ENCODE assay signal across 9 cellular contexts in the genomic region with DNA sequence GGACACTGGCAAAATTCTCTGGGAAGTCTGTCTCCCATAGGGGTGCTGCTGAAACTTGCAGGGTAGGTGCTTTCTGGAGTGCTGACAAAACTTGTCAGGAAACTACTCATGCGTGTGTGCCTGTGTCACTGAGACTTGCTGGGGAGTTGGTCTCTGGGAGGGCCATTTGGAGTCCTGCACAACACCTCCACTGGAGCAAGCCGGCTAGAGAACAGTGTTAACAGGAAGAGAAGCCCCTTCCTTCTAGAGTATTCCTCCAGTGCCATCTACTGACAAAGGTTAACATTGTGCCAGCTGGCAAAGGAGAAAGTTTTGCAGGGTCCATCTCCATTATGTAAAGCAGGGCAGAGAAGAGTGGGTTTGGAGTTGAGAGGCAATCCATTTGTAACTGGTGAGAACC. TPM values are rescaled to one million over a fixed set of nuclear protein-coding genes. Genes with fewer than 3 reads are reported as not detected.
DNase-seq lines count a peak whose midpoint lies in the region; ATAC-seq, FAIRE-seq and TF ChIP-seq lines count a peak whose summit lies in the region.
"Had no signal": no experiment of that assay in that cellular context is flagged by ENCODE, and none has a peak within 500 bp of the region (broad histone marks: within the 10 kb centered on the region; RNA-seq: fewer than 3 reads in every experiment).

No MANE protein-coding gene starts in this region.

- ATAC-seq in Right ventricle myocardium superior (ENCODE audit: poor library complexity) = peak; percentile 59
- peak; percentile 47 for ATAC-seq in HG02588 (IDR thresholded peaks at IDR 0.05; ENCODE audit: unreplicated experiment)
- ATAC-seq in RWPE2 (ENCODE audit: low read depth) = peak; percentile 48; the same call in 1 of the 3 replicates
- ATAC-seq in HepG2 = peak; percentile 80
- ATAC-seq in aorta (ENCODE audit: low FRiP score) = peak; percentile 55

- H3K4me3 ChIP-seq in right atrium auricular region (no peak overlapping the region), RWPE2 (ENCODE audit: severe bottlenecking) (no peak overlapping the region), HepG2 (replicated peaks in 1 of 3; ENCODE audit: insufficient read depth in 1 of 3, low read depth in 2 of 3, low read length in 3 of 3) (no peak overlapping the region), aorta (ENCODE audit: low read length in 2 of 2) (no peak overlapping the region)
- H3K4me3 ChIP-seq: HAP-1 had no signal

- peak in 1 of 2 donors; percentile 61 for TF ChIP-seq CTCF in right atrium auricular region (IDR thresholded peaks at IDR 0.05)
- TF ChIP-seq CTCF in RWPE2 (IDR thresholded peaks at IDR 0.05; ENCODE audit: poor library complexity, severe bottlenecking) = peak; percentile 38
- peak; percentile 65 for TF ChIP-seq CTCF in HepG2 (CRISPR knock-in tag; IDR thresholded peaks at IDR 0.05)

- TF ChIP-seq EP300 in HepG2 (IDR thresholded peaks at IDR 0.05; ENCODE audit: low read depth in 2 of 2, low read length in 2 of 2) = no peak
- TF ChIP-seq EP300 in HepG2 (CRISPR knock-in tag; IDR thresholded peaks at IDR 0.05; ENCODE audit: borderline replicate concordance) = no peak

- no peak overlapping the region for H3K9ac ChIP-seq in HepG2 (ENCODE audit: insufficient read depth, low read depth, low read length)

- 93% methylated on average over 2 of the region's 2 CpGs for WGBS in HepG2 (ENCODE audit: low lambda C conversion rate)
- 14 to 22% methylated on average over 2 of the region's 2 CpGs for WGBS in aorta, 2 donors

- H3K4me2 ChIP-seq in HepG2 (ENCODE audit: low read depth, low read length) = no peak overlapping the region

- intact Hi-C loops in Right ventricle myocardium superior (cut with DNase I) (no loop called here), HepG2 (cut with micrococcal nuclease; ENCODE audit: unreplicated experiment) (loop anchor here (1.0 kb wide), 1 partner anchor 96 kb away; no protein-coding TSS in a partner anchor), aorta (cut with DNase I) (loop anchor here (5.0 to 10.0 kb wide), 2 partner anchors 94 to 96 kb away; no protein-coding TSS in a partner anchor)

- in situ Hi-C loops in HepG2 (cut with HindIII; ENCODE audit: extremely low pct_ligation_motif_present, low pct_unique_long_range_greater_than_20kb) = no loop called here

- BruUV-seq in HepG2 (replicated peaks; lab: Mats Ljungman, UMichigan) = no TSS peak

- FAIRE-seq in HepG2 (lab: Jason Lieb, UNC) = no peak

- H3K9me3 ChIP-seq in right atrium auricular region = no peaks in the 10 kb centered on the region
- no peaks in the 10 kb centered on the region for H3K9me3 ChIP-seq in RWPE2 (ENCODE audit: severe bottlenecking)
- H3K9me3 ChIP-seq in HepG2 (ENCODE audit: low read length) = no peaks in the 10 kb centered on the region
- no peaks in the 10 kb centered on the region for H3K9me3 ChIP-seq in aorta (ENCODE audit: control insufficient read depth, low read length)
- H3K9me3 ChIP-seq: HAP-1 had no signal

- H3K4me1 ChIP-seq in right atrium auricular region (peaks cover 0 to 14% of the 10 kb centered on the region in 2 donors), RWPE2 (ENCODE audit: insufficient read depth, poor library complexity, severe bottlenecking) (no peaks in the 10 kb centered on the region), HepG2 (ENCODE audit: insufficient read depth, low read length) (no peaks in the 10 kb centered on the region), aorta (ENCODE audit: control insufficient read depth in 1 of 2, insufficient read depth in 2 of 2, low read length in 2 of 2) (peaks cover 0 to 6% of the 10 kb centered on the region in 2 donors)
- H3K4me1 ChIP-seq: HAP-1 had no signal

- CTCF ChIA-PET in HepG2 (lab: Yijun Ruan, JAX; ENCODE audit: low intra/inter-chr PET ratio, low total read pairs) = interaction anchor here (2.1 kb wide), 1 partner anchor 96 kb away, joined by 16 read pairs; no protein-coding TSS in a partner anchor

- POLR2A ChIA-PET in HepG2 (lab: Yijun Ruan, JAX) = no interaction called here

- TF ChIP-seq POLR2A in HepG2 (IDR thresholded peaks at IDR 0.05; ENCODE audit: insufficient read depth in 1 of 2, low read depth in 2 of 2, low read length in 2 of 2) = no peak

- peaks cover 13% of the 10 kb centered on the region for H3K79me2 ChIP-seq in HepG2 (ENCODE audit: insufficient read depth, low read length)

- H3K27ac ChIP-seq in right atrium auricular region (no peak overlapping the region), RWPE2 (ENCODE audit: poor library complexity, severe bottlenecking) (no peak overlapping the region), HepG2 (ENCODE audit: extremely low read length, insufficient read depth, low read length) (no peak overlapping the region), aorta (ENCODE audit: low read depth in 1 of 2, low read length in 2 of 2) (no peak overlapping the region)

- H3K36me3 ChIP-seq in right atrium auricular region (no peaks in the 10 kb centered on the region), RWPE2 (ENCODE audit: low read depth) (peaks cover 18% of the 10 kb centered on the region), HepG2 (replicated peaks in 1 of 2; ENCODE audit: control insufficient read depth in 1 of 2, insufficient read depth in 2 of 2, low read length in 2 of 2) (peaks cover 5 to 26% of the 10 kb centered on the region in 2 experiments; a peak in 4 of 5 replicates), aorta (ENCODE audit: control insufficient read depth in 1 of 2, insufficient read depth in 2 of 2, low read length in 1 of 2) (no peaks in the 10 kb centered on the region)

- peak; percentile 45; the same call in 1 of the 2 replicates for TF ChIP-seq RAD21 in HepG2 (CRISPR knock-in tag; IDR thresholded peaks at IDR 0.05)

- H4K20me1 ChIP-seq in HepG2 (ENCODE audit: insufficient read depth, low read length) = no peaks in the 10 kb centered on the region

- H3K27me3 ChIP-seq in right atrium auricular region = no peaks in the 10 kb centered on the region
- H3K27me3 ChIP-seq in RWPE2 (ENCODE audit: insufficient read depth, poor library complexity, severe bottlenecking) = no peaks in the 10 kb centered on the region
- no peaks in the 10 kb centered on the region for H3K27me3 ChIP-seq in HepG2 (ENCODE audit: control insufficient read depth in 1 of 2, insufficient read depth in 2 of 2, low read length in 2 of 2)
- H3K27me3 ChIP-seq in aorta (ENCODE audit: control insufficient read depth in 1 of 2, insufficient read depth in 2 of 2, low read length in 1 of 2) = no peaks in the 10 kb centered on the region

- no peak overlapping the region for H2AFZ ChIP-seq in HepG2 (ENCODE audit: low read length)

- DNase-seq in Right ventricle myocardium superior (no peak), right atrium auricular region (ENCODE audit: low spot score) (no peak), RWPE2 (ENCODE audit: low spot score) (no peak), cerebellum (ENCODE audit: low spot score) (peak; percentile 37), HepG2 (ENCODE audit: low spot score) (peak; percentile 38), aorta (no peak), NCI-H226 (no peak)

TF ChIP-seq in HepG2, 621 proteins besides CTCF, POLR2A, EP300 and RAD21 (continues in another document):
- TF ChIP-seq SMC3 (IDR thresholded peaks at IDR 0.05; ENCODE audit: low read length) (peak; percentile 30; the same call in 1 of the 2 replicates), STAG1 (CRISPR knock-in tag; IDR thresholded peaks at IDR 0.05) (peak; percentile 73), FOXA3 (CRISPR knock-in tag; IDR thresholded peaks at IDR 0.05) (no peak), ZNF317 (CRISPR knock-in tag; IDR thresholded peaks at IDR 0.05) (no peak)
- TF ChIP-seq, protein P1, sequence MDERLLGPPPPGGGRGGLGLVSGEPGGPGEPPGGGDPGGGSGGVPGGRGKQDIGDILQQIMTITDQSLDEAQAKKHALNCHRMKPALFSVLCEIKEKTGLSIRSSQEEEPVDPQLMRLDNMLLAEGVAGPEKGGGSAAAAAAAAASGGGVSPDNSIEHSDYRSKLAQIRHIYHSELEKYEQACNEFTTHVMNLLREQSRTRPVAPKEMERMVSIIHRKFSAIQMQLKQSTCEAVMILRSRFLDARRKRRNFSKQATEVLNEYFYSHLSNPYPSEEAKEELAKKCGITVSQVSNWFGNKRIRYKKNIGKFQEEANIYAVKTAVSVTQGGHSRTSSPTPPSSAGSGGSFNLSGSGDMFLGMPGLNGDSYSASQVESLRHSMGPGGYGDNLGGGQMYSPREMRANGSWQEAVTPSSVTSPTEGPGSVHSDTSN (CRISPR knock-in tag; IDR thresholded peaks at IDR 0.05) = no peak

RNA-seq across cellular contexts. Expression of a gene that starts 30.0 kb away (rescaled TPM):
- total RNA-seq in Right ventricle myocardium superior (31.2 TPM), right atrium auricular region (10 to 100 TPM; 20.2 to 21.1 TPM), cerebellum (73.1 TPM), HepG2 (2016; rRNA removed; fragmentation: Illumina TruSeq; extraction: Trizol) (37.6 and 51.6 TPM in 2 replicates), aorta (10 to 100 TPM; 54.9 to 57.0 TPM)
- 22.6 and 26.8 TPM in 2 replicates for total RNA-seq in HepG2 (2016; cell fraction: cytosol; rRNA removed; fragmentation: Illumina TruSeq; extraction: Trizol; ENCODE audit: low read depth)
- total RNA-seq in HepG2 (2016; cell fraction: insoluble cytoplasmic fraction; rRNA removed; fragmentation: Illumina TruSeq; extraction: Trizol) = 33.4 and 48.1 TPM in 2 replicates
- 30.0 and 34.8 TPM in 2 replicates for total RNA-seq in HepG2 (2016; cell fraction: membrane; rRNA removed; fragmentation: Illumina TruSeq; extraction: Trizol)
- 45.4 and 47.7 TPM in 2 replicates for total RNA-seq in HepG2 (2016; cell fraction: nucleus; rRNA removed; fragmentation: Illumina TruSeq; extraction: Trizol)
- polyA plus RNA-seq in HepG2 (2011; rRNA removed) (12.3 and 13.9 TPM in 2 replicates), aorta (10 to 100 TPM in 1 of 2 donors, 1 to 10 TPM in 1; 6.6 to 10.9 TPM)
- 6.8 and 9.2 TPM in 2 replicates for polyA plus RNA-seq in HepG2 (2011; cell fraction: cytosol; rRNA removed)
- 11.1 and 11.2 TPM in 2 replicates for polyA plus RNA-seq in HepG2 (2011; cell fraction: nucleus; rRNA removed)
- polyA plus RNA-seq in HepG2 (2012) = 14.5 and 14.8 TPM in 2 replicates
- 1.1 and 1.5 TPM in 2 replicates for polyA plus RNA-seq in HepG2 (2016; cell fraction: cytosol; fragmentation: Illumina TruSeq; extraction: Trizol; ENCODE audit: low read depth)
- polyA plus RNA-seq in HepG2 (2016; cell fraction: insoluble cytoplasmic fraction; fragmentation: Illumina TruSeq; extraction: Trizol; ENCODE audit: low read depth) = 32.0 and 37.5 TPM in 2 replicates
- polyA plus RNA-seq in HepG2 (2016; cell fraction: membrane; fragmentation: Illumina TruSeq; extraction: Trizol; ENCODE audit: low read depth) = 5.4 and 7.4 TPM in 2 replicates
- polyA plus RNA-seq in HepG2 (2016; cell fraction: nucleus; fragmentation: Illumina TruSeq; extraction: Trizol; ENCODE audit: insufficient read depth, low read depth) = 29.1 and 31.0 TPM in 2 replicates
- 19.0 and 28.5 TPM in 2 replicates for polyA minus RNA-seq in HepG2 (2011; rRNA and poly(A)+ RNA removed; ENCODE audit: low replicate concordance)
- polyA minus RNA-seq in HepG2 (2011; cell fraction: cytosol; rRNA and poly(A)+ RNA removed) = 26.1 and 31.7 TPM in 2 replicates
- polyA minus RNA-seq in HepG2 (2011; cell fraction: nucleus; rRNA and poly(A)+ RNA removed) = 54.6 and 57.8 TPM in 2 replicates

Comparison
In these comparisons a context has a peak if more than half of its experiments do, and no peak if none do; other contexts are left out.
1. DNase-seq: peak in cerebellum (single experiment) and HepG2 (single experiment); none in Right ventricle myocardium superior (single experiment), right atrium auricular region (single experiment), RWPE2 (single experiment), aorta (0 of 2) and NCI-H226 (single experiment).
2. Peak in every context shown above with its lines, with median percentiles within 50 percentile points of each other: ATAC-seq.